In genomic region chr10:92573091-92573797, GRCh38 we compare ENCODE assay signal across 8 cellular contexts. TPM values are rescaled to one million over a fixed set of nuclear protein-coding genes. Genes with fewer than 3 reads are reported as not detected.
A peak's percentile ranks its signal among the peaks of the same experiment; 100 is the strongest.
DNase-seq lines count a peak whose midpoint lies in the region; ATAC-seq, FAIRE-seq and TF ChIP-seq lines count a peak whose summit lies in the region.

No MANE protein-coding gene starts in this region.

- H3K9me3 Mint-ChIP-seq in neural progenitor cell = no peaks in the 10 kb centered on the region

- H3K27ac ChIP-seq in neural progenitor cell = no peak overlapping the region

- no peak for FAIRE-seq in frontal cortex (lab: Jason Lieb, UNC)

- no peaks in the 10 kb centered on the region for H3K9me3 ChIP-seq in NT2/D1 (ENCODE audit: insufficient read depth, low read length)
- H3K9me3 ChIP-seq in neural progenitor cell (ENCODE audit: low read depth) = no peaks in the 10 kb centered on the region

- peaks cover 54% of the 10 kb centered on the region for H3K79me2 ChIP-seq in neural progenitor cell (ENCODE audit: low read depth)

- peak overlapping the region; percentile 84 for H3K4me3 Mint-ChIP-seq in neural progenitor cell

- no peaks in the 10 kb centered on the region for H3K27me3 ChIP-seq in NT2/D1 (ENCODE audit: insufficient read depth, insufficient read length)
- H3K27me3 ChIP-seq in neural progenitor cell = no peaks in the 10 kb centered on the region

- no peaks in the 10 kb centered on the region for H3K4me1 ChIP-seq in NT2/D1 (ENCODE audit: insufficient read depth, insufficient read length)
- peaks cover 21% of the 10 kb centered on the region for H3K4me1 ChIP-seq in neural progenitor cell

- H3K4me2 ChIP-seq in neural progenitor cell = peak overlapping the region; percentile 89

- peaks cover 15% of the 10 kb centered on the region for H3K36me3 ChIP-seq in NT2/D1 (ENCODE audit: insufficient read depth, insufficient read length, low read length)
- H3K36me3 ChIP-seq in neural progenitor cell = no peaks in the 10 kb centered on the region

- H3K9ac ChIP-seq in NT2/D1 (ENCODE audit: insufficient read length, low read depth) (peak overlapping the region; percentile 92), neural progenitor cell (peak overlapping the region; percentile 49)

- no peak for ATAC-seq in HG03521 (IDR thresholded peaks at IDR 0.05; ENCODE audit: unreplicated experiment)

- no peak for TF ChIP-seq CTCF in neural progenitor cell (IDR thresholded peaks at IDR 0.05)

- H3K4me1 Mint-ChIP-seq in neural progenitor cell = peaks cover 32% of the 10 kb centered on the region

- DNase-seq in COR-L47 (lab: John Stamatoyannopoulos, UW) (peak; percentile 3), H4 (ENCODE audit: low spot score) (peak; percentile 35), NT2/D1 (ENCODE audit: low read depth, low spot score) (no peak), foreskin melanocyte (peak; percentile 35), neural progenitor cell (ENCODE audit: low spot score) (peak; percentile 57), frontal cortex (ENCODE audit: low spot score in 2 of 2) (no peak)
- peak; percentile 19 for DNase-seq in activated effector memory CD4-positive, alpha-beta T cell treated with Interleukin-2 at 50 U/mL for 16 hours

- peaks cover 38% of the 10 kb centered on the region for H4K20me1 ChIP-seq in neural progenitor cell (ENCODE audit: low read depth)

- H3K4me3 ChIP-seq in NT2/D1 (ENCODE audit: insufficient read length, low read depth) (peak overlapping the region; percentile 84), neural progenitor cell (peak overlapping the region; percentile 70)

- peak overlapping the region; percentile 98 for H2AFZ ChIP-seq in neural progenitor cell (replicated peaks)

- H3K27ac Mint-ChIP-seq in neural progenitor cell = no peak overlapping the region

- no peaks in the 10 kb centered on the region for H3K27me3 Mint-ChIP-seq in neural progenitor cell (ENCODE audit: insufficient read depth, low read depth)

- H3K36me3 Mint-ChIP-seq in neural progenitor cell = peaks cover 3% of the 10 kb centered on the region

- H3F3A ChIP-seq in neural progenitor cell (ENCODE audit: low read depth) = peaks cover 37% of the 10 kb centered on the region

RNA-seq across cellular contexts. Expression of gene IDE, which starts 0.6 kb away (rescaled TPM):
- total RNA-seq in H4 (2014; rRNA removed; shearing (Covaris generic)) = 37.5 and 45.8 TPM in 2 replicates
- total RNA-seq in neural progenitor cell (ENCODE audit: low replicate concordance) (34.8 and 44.8 TPM in 2 replicates), frontal cortex (15.9 TPM)

RNA-seq across cellular contexts. Expression of gene KIF11, which starts 19.7 kb away (rescaled TPM):
- 37.5 and 42.6 TPM in 2 replicates for total RNA-seq in H4 (2014; rRNA removed; shearing (Covaris generic))
- total RNA-seq in neural progenitor cell (ENCODE audit: low replicate concordance) (80.2 and 128 TPM in 2 replicates), frontal cortex (5.3 TPM)

Comparison
In these comparisons a context has a peak if more than half of its experiments do, and no peak if none do; other contexts are left out.
1. DNase-seq: peak in COR-L47 (single experiment), H4 (single experiment), activated effector memory CD4-positive, alpha-beta T cell treated with Interleukin-2 at 50 U/mL for 16 hours (single experiment), foreskin melanocyte (single experiment) and neural progenitor cell (single experiment); none in NT2/D1 (single experiment) and frontal cortex (0 of 2).